Comparison of ENCODE assay signal across 21 cellular contexts in the genomic region with DNA sequence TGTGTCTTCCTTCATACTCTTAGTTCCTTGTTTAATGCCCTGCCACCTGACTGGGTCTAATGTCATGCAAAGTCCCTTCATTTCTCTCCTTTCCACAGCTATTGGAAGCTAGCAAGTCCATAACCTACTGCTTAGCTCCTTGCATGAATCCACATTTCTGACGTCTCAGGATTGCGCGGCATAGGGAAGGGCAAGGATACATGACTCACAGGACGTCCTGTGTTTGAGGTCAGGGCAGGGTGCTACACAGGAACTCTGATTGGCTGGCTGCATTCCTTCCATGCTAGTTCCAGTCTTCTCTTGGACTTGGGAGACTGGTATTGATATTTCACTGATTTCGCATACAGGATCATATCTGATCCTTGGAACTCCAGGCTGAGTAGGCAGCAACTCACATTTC.
DNase-seq lines count a peak whose midpoint lies in the region; ATAC-seq, FAIRE-seq and TF ChIP-seq lines count a peak whose summit lies in the region.
"Had no signal": no experiment of that assay in that cellular context is flagged by ENCODE, and none has a peak within 500 bp of the region (broad histone marks: within the 10 kb centered on the region; RNA-seq: fewer than 3 reads in every experiment).

No MANE protein-coding gene starts in this region.

- H3K27me3 Mint-ChIP-seq in neural progenitor cell (ENCODE audit: insufficient read depth, low read depth) = peaks cover 5% of the 10 kb centered on the region
- H3K27me3 Mint-ChIP-seq in CD14-positive monocyte (ENCODE audit: low read depth in 3 of 3) = peaks cover 0 to 2% (median 1%) of the 10 kb centered on the region in 3 donors
- H3K27me3 Mint-ChIP-seq: activated naive CD4-positive, alpha-beta T cell treated with anti-CD3 and anti-CD28 coated beads, Interleukin-2, amount 50 U/mL, for 24 hours; B cell had no signal

- H3K79me2 ChIP-seq in neural progenitor cell (ENCODE audit: low read depth) = peaks cover 94% of the 10 kb centered on the region

- no peak for FAIRE-seq in RCC 7860 (lab: Jason Lieb, UNC)

- H3K9ac ChIP-seq in neural progenitor cell = no peak overlapping the region

- H3K4me3 Mint-ChIP-seq in neural progenitor cell (peak overlapping the region; percentile 38), CD14-positive monocyte (peak overlapping the region in 1 of 2 donors; percentile 24)
- H3K4me3 Mint-ChIP-seq: activated naive CD4-positive, alpha-beta T cell treated with anti-CD3 and anti-CD28 coated beads, Interleukin-2, amount 50 U/mL, for 24 hours; B cell; mesothelial cell of epicardium; T-helper 1 cell treated with Interleukin-12 subunit alpha and Interleukin-12 subunit beta and Interleukin-4 antibody, amounts not matched to agents 30 μg/mL and 1 μg/mL, for 36 hours had no signal

- no peak overlapping the region for H2AFZ ChIP-seq in neural progenitor cell (replicated peaks)

- no peak overlapping the region for H3K4me2 ChIP-seq in neural progenitor cell

- H3K9me3 ChIP-seq in neural progenitor cell (ENCODE audit: low read depth) = no peaks in the 10 kb centered on the region
- H3K9me3 ChIP-seq: HAP-1, Peyer's patch had no signal

- peaks cover 79% of the 10 kb centered on the region for H3K4me1 ChIP-seq in neural progenitor cell
- H3K4me1 ChIP-seq: Peyer's patch had no signal

- TF ChIP-seq CTCF in epithelial cell of esophagus (IDR thresholded peaks at IDR 0.05; ENCODE audit: insufficient read depth, low read depth, low read length, missing control alignments) (no peak), neural progenitor cell (IDR thresholded peaks at IDR 0.05) (no peak), CD14-positive monocyte (IDR thresholded peaks at IDR 0.05) (no peak), coronary artery (IDR thresholded peaks at IDR 0.05) (no peak)

- intact Hi-C loops in CD14-positive monocyte (cut with micrococcal nuclease) = no loop called here

- H3K4me3 ChIP-seq in epithelial cell of esophagus (ENCODE audit: low read length) = no peak overlapping the region
- no peak overlapping the region for H3K4me3 ChIP-seq in neural progenitor cell
- H3K4me3 ChIP-seq in coronary artery = no peak overlapping the region
- H3K4me3 ChIP-seq: HAP-1, Peyer's patch had no signal

- H3K9me3 Mint-ChIP-seq in neural progenitor cell (no peaks in the 10 kb centered on the region), CD14-positive monocyte (peaks cover 0 to 3% (median 0%) of the 10 kb centered on the region in 7 donors)
- H3K9me3 Mint-ChIP-seq: mesothelial cell of epicardium had no signal

- H4K20me1 ChIP-seq in neural progenitor cell (ENCODE audit: low read depth) = peaks cover 45% of the 10 kb centered on the region

- H3K4me1 Mint-ChIP-seq in neural progenitor cell = peaks cover 98% of the 10 kb centered on the region
- H3K4me1 Mint-ChIP-seq in CD14-positive monocyte = peaks cover 22% of the 10 kb centered on the region
- H3K4me1 Mint-ChIP-seq: activated naive CD4-positive, alpha-beta T cell treated with anti-CD3 and anti-CD28 coated beads, Interleukin-2, amount 50 U/mL, for 24 hours; B cell had no signal

- ATAC-seq in HG02798 (IDR thresholded peaks at IDR 0.05; ENCODE audit: poor library complexity, unreplicated experiment) = no peak

- H3K27ac ChIP-seq in neural progenitor cell (peak overlapping the region; percentile 7), coronary artery (no peak overlapping the region)
- H3K27ac ChIP-seq: HL-60, Peyer's patch had no signal

- H3F3A ChIP-seq in neural progenitor cell (ENCODE audit: low read depth) = peaks cover 42% of the 10 kb centered on the region

- no peaks in the 10 kb centered on the region for H3K36me3 ChIP-seq in neural progenitor cell
- H3K36me3 ChIP-seq: HAP-1, Peyer's patch had no signal

- DNase-seq in ELR (ENCODE audit: low read depth) (peak; percentile 69), RCC 7860 (ENCODE audit: low spot score) (peak; percentile 8), epithelial cell of esophagus (ENCODE audit: low read depth) (peak; percentile 73), neural progenitor cell (ENCODE audit: low spot score) (no peak), CD14-positive monocyte (ENCODE audit: low spot score) (no peak), NCI-H82 (lab: John Stamatoyannopoulos, UW) (no peak), coronary artery (ENCODE audit: low spot score) (no peak)
- DNase-seq: activated CD4-positive, CD25-positive, alpha-beta regulatory T cell treated with anti-CD3 and anti-CD28 coated beads, Interleukin-2, amount 50 U/mL, for 72 hours; activated CD8-positive, alpha-beta memory T cell treated with anti-CD3 and anti-CD28 coated beads, Interleukin-2, amount 50 U/mL, for 48 hours; cerebellar nuclear complex; NCI-H1694 treated with DMSO at 0.1 percent for 48 hours; NCI-H524; nucleus accumbens; Peyer's patch had no signal

- H3K27ac Mint-ChIP-seq in neural progenitor cell (peak overlapping the region; percentile 99), CD14-positive monocyte (peak overlapping the region in 2 of 7 donors; percentile 30 to 35)
- H3K27ac Mint-ChIP-seq: activated naive CD4-positive, alpha-beta T cell treated with anti-CD3 and anti-CD28 coated beads, Interleukin-2, amount 50 U/mL, for 24 hours; B cell; mesothelial cell of epicardium; T-helper 1 cell treated with Interleukin-12 subunit alpha and Interleukin-12 subunit beta and Interleukin-4 antibody, amounts not matched to agents 30 μg/mL and 1 μg/mL, for 36 hours had no signal

- H3K27me3 ChIP-seq in neural progenitor cell = no peaks in the 10 kb centered on the region
- H3K27me3 ChIP-seq: Peyer's patch had no signal

- peaks cover 2% of the 10 kb centered on the region for H3K36me3 Mint-ChIP-seq in neural progenitor cell
- H3K36me3 Mint-ChIP-seq in CD14-positive monocyte = no peaks in the 10 kb centered on the region
- H3K36me3 Mint-ChIP-seq: activated naive CD4-positive, alpha-beta T cell treated with anti-CD3 and anti-CD28 coated beads, Interleukin-2, amount 50 U/mL, for 24 hours; mesothelial cell of epicardium had no signal

Comparison
In these comparisons a context has a peak if more than half of its experiments do, and no peak if none do; other contexts are left out.
1. DNase-seq: peak in ELR (single experiment), RCC 7860 (single experiment) and epithelial cell of esophagus (single experiment); none in neural progenitor cell (single experiment), CD14-positive monocyte (single experiment), NCI-H82 (single experiment) and coronary artery (single experiment).